ENCODE assay signal across 16 cellular contexts in the genomic region with DNA sequence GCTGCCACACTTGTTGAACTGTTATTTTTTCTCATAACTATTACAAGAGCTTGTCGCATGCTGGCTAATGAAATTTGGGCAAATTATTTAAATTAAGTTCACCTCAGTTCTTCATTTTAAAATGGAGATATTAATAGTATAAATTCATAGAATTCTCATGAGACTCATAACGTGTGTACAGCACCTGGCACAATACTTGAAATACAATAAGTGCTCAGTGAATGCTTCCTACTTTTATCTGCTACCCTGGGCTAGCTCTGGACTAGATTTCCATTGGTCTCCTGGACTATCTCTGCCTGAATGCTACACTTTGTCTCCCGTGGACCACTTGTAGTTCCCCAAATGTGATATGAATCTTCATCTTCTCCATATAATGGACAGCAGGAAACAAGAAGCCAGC. TPM values are rescaled to one million over a fixed set of nuclear protein-coding genes. Genes with fewer than 3 reads are reported as not detected.
A peak's percentile ranks its signal among the peaks of the same experiment; 100 is the strongest.
DNase-seq lines count a peak whose midpoint lies in the region; ATAC-seq lines count a peak whose summit lies in the region.
"Had no signal": no experiment of that assay in that cellular context is flagged by ENCODE, and none has a peak within 500 bp of the region (broad histone marks: within the 10 kb centered on the region; RNA-seq: fewer than 3 reads in every experiment).

No MANE protein-coding gene starts in this region.

- H3K9me3 Mint-ChIP-seq in activated naive CD4-positive, alpha-beta T cell treated with anti-CD3 and anti-CD28 coated beads, Interleukin-2, amount 50 U/mL, for 72 hours: peaks cover 16 to 22% of the 10 kb centered on the region in 2 donors

- H3K27me3 ChIP-seq in rectal smooth muscle tissue (ENCODE audit: control insufficient read depth, insufficient read depth, low read length): no peaks in the 10 kb centered on the region
- H3K27me3 ChIP-seq: body of pancreas, sigmoid colon had no signal

- peak overlapping the region; percentile 94 to 97 for H3K27ac Mint-ChIP-seq in activated naive CD4-positive, alpha-beta T cell treated with anti-CD3 and anti-CD28 coated beads, Interleukin-2, amount 50 U/mL, for 72 hours
- H3K27ac Mint-ChIP-seq: nephron had no signal

- peak; percentile 15 for ATAC-seq in HG02973 (IDR thresholded peaks at IDR 0.05; ENCODE audit: unreplicated experiment)
- ATAC-seq in activated naive CD4-positive, alpha-beta T cell treated with anti-CD3 and anti-CD28 coated beads, Interleukin-2, amount 50 U/mL, for 72 hours: no peak
- no peak for ATAC-seq in GM21367 (IDR thresholded peaks at IDR 0.05; ENCODE audit: unreplicated experiment)
- ATAC-seq in sciatic nerve: no peak
- ATAC-seq: body of pancreas had no signal

- no peaks in the 10 kb centered on the region for H3K4me1 ChIP-seq in rectal smooth muscle tissue (ENCODE audit: control insufficient read depth, insufficient read depth, low read length)
- H3K4me1 ChIP-seq: body of pancreas, sigmoid colon had no signal

- H3K27ac ChIP-seq in rectal smooth muscle tissue (ENCODE audit: low read depth, low read length): no peak overlapping the region
- H3K27ac ChIP-seq: GM23248, sigmoid colon had no signal

- intact Hi-C loops in sciatic nerve (cut with DNase I): no loop called here

- H3K36me3 ChIP-seq in rectal smooth muscle tissue (ENCODE audit: control insufficient read depth, insufficient read depth, low read length): no peaks in the 10 kb centered on the region
- H3K36me3 ChIP-seq: sigmoid colon had no signal

- H3K36me3 Mint-ChIP-seq in activated naive CD4-positive, alpha-beta T cell treated with anti-CD3 and anti-CD28 coated beads, Interleukin-2, amount 50 U/mL, for 72 hours: peaks cover 52 to 72% of the 10 kb centered on the region in 2 donors

- no peak for DNase-seq in activated naive CD4-positive, alpha-beta T cell treated with anti-CD3 and anti-CD28 coated beads, Interleukin-2, amount 50 U/mL, for 72 hours (ENCODE audit: low spot score in 2 of 2)
- no peak for DNase-seq in NK-92 treated with Interleukin-12 subunit alpha and Interleukin-12 subunit beta, amount 100 ng/mL, for 24 hours (lab: John Stamatoyannopoulos, UW)
- no peak for DNase-seq in activated gamma-delta T cell treated with Interleukin-2 at 50 U/mL for 16 hours
- DNase-seq in sciatic nerve (ENCODE audit: low spot score): no peak
- DNase-seq: body of pancreas, GM23248, head of caudate nucleus, NCI-H1092, NCI-H226, sigmoid colon had no signal

- no peak overlapping the region for H3K9ac ChIP-seq in rectal smooth muscle tissue (ENCODE audit: low read length)
- H3K9ac ChIP-seq: GM23248 had no signal

- H3K4me3 ChIP-seq in GM08714 (ENCODE audit: low read length) (peak overlapping the region; percentile 91), rectal smooth muscle tissue (ENCODE audit: low read length) (peak overlapping the region; percentile 26)
- H3K4me3 ChIP-seq: body of pancreas, GM23248, sigmoid colon had no signal

RNA-seq across cellular contexts. Expression of a gene that starts 0.9 kb away (rescaled TPM):
- 10 to 100 TPM; 48.3 to 55.2 TPM for total RNA-seq in activated naive CD4-positive, alpha-beta T cell treated with anti-CD3 and anti-CD28 coated beads, Interleukin-2, amount 50 U/mL, for 72 hours
- total RNA-seq in sciatic nerve: 0.85 TPM
- total RNA-seq: GM23248, temporal lobe had no signal

RNA-seq across cellular contexts. Expression of a gene that starts 57.2 kb away (rescaled TPM):
- 10 to 100 TPM; 14.9 to 37.0 TPM for total RNA-seq in activated naive CD4-positive, alpha-beta T cell treated with anti-CD3 and anti-CD28 coated beads, Interleukin-2, amount 50 U/mL, for 72 hours
- total RNA-seq in sciatic nerve: 13.5 TPM
- total RNA-seq: GM23248 had no signal

Comparison
In these comparisons a context has a peak if more than half of its experiments do, and no peak if none do; other contexts are left out.
1. RNA of a gene that starts 0.9 kb away (total RNA-seq): 48.3 to 55.2 TPM in activated naive CD4-positive, alpha-beta T cell treated with anti-CD3 and anti-CD28 coated beads, Interleukin-2, amount 50 U/mL, for 72 hours; 0.85 TPM in sciatic nerve (single experiment); every median in the first group is over 10 times any median in the second.